In genomic region chr2:27559228-27559627, GRCh38 we compare ENCODE assay signal across 7 cellular contexts.
"Had no signal": no experiment of that assay in that cellular context is flagged by ENCODE, and none has a peak within 500 bp of the region (broad histone marks: within the 10 kb centered on the region; RNA-seq: fewer than 3 reads in every experiment).

No MANE protein-coding gene starts in this region.

- H3K27ac ChIP-seq: HL-60 had no signal

- ATAC-seq: GM23338, HepG2 had no signal

- H3K27ac Mint-ChIP-seq: GM23338, H9, IgD-negative memory B cell had no signal

- H3K4me3 ChIP-seq: GM23338 had no signal

- H3K4me2 ChIP-seq: GM23338 had no signal

- H3K4me1 Mint-ChIP-seq: GM23338, H9, IgD-negative memory B cell had no signal

- DNase-seq: H9, HCEC 1CT, KG1 had no signal

- H3K4me3 Mint-ChIP-seq: GM23338, H9, IgD-negative memory B cell had no signal

- H2AFZ ChIP-seq: GM23338 had no signal

- H3K36me3 Mint-ChIP-seq: IgD-negative memory B cell had no signal
